15 cellular contexts compared by ENCODE assay signal in the genomic region with DNA sequence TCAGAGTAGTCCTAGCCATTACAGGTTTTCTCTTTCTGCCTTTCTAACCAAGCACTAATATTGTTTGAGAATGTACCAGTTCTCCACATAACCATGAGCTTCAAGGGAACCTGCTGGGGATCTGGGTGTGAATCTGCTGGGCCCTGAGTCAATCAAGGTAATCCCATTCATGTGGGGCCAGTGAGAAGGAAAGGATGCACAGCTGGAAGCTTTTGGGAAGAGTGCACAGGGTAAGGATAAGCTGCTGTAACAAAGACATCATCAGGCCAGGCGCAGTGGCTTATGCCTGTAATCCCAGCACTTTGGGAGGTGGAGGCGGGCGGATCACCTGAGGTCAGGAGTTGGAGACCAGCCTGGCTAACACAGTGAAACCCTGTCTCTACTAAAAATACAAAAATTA. TPM values are rescaled to one million over a fixed set of nuclear protein-coding genes. Genes with fewer than 3 reads are reported as not detected.
"Had no signal": no experiment of that assay in that cellular context is flagged by ENCODE, and none has a peak within 500 bp of the region (broad histone marks: within the 10 kb centered on the region; RNA-seq: fewer than 3 reads in every experiment).

No MANE protein-coding gene starts in this region.

RNA-seq across cellular contexts. Expression of a gene that starts 4.5 kb away (rescaled TPM):
- total RNA-seq: activated B cell treated with CpG ODN at 0.5 μM for 24 hours; activated CD4-positive, alpha-beta memory T cell treated with anti-CD3 and anti-CD28 coated beads for 36 hours; activated CD4-positive, alpha-beta T cell treated with anti-CD3 and anti-CD28 coated beads, Interleukin-2, amount 10 ng/mL, durations not matched to agents 24 days and 14 days; activated CD8-positive, alpha-beta memory T cell treated with anti-CD3 and anti-CD28 coated beads for 36 hours; activated CD8-positive, alpha-beta T cell treated with anti-CD3 and anti-CD28 coated beads for 36 hours; activated naive CD4-positive, alpha-beta T cell treated with anti-CD3 and anti-CD28 coated beads for 36 hours; activated naive CD8-positive, alpha-beta T cell treated with anti-CD3 and anti-CD28 coated beads, Interleukin-2, amount 10 ng/mL, durations not matched to agents 7 days and 5 days; activated T-cell treated with anti-CD3 and anti-CD28 coated beads, Interleukin-2, amount 50 U/mL, for 4 hours; activated T-cell treated with anti-CD3 and anti-CD28 coated beads, Interleukin-2, amount 50 U/mL, for 72 hours; activated T-helper 1 cell treated with anti-CD3 and anti-CD28 coated beads, Interleukin-12 subunit alpha, Interleukin-12 subunit beta, Interleukin-2, Interleukin-4 antibody, amounts not matched to agents 30 ng/mL and 10 ng/mL and 1 ng/mL, durations not matched to agents 14 hours and 24 hours and 36 hours; activated T-helper 17 cell treated with anti-CD3 and anti-CD28 coated beads, Interleukin-2, amount 50 U/mL, for 72 hours; ascending aorta; cardiac septum; cerebellum had no signal
- polyA plus RNA-seq: adipose tissue had no signal

RNA-seq across cellular contexts. Expression of a gene that starts 7.9 kb away (rescaled TPM):
- total RNA-seq: activated B cell treated with CpG ODN at 0.5 μM for 24 hours; activated CD4-positive, alpha-beta memory T cell treated with anti-CD3 and anti-CD28 coated beads for 36 hours; activated CD4-positive, alpha-beta T cell treated with anti-CD3 and anti-CD28 coated beads, Interleukin-2, amount 10 ng/mL, durations not matched to agents 24 days and 14 days; activated CD8-positive, alpha-beta memory T cell treated with anti-CD3 and anti-CD28 coated beads for 36 hours; activated CD8-positive, alpha-beta T cell treated with anti-CD3 and anti-CD28 coated beads for 36 hours; activated naive CD4-positive, alpha-beta T cell treated with anti-CD3 and anti-CD28 coated beads for 36 hours; activated naive CD8-positive, alpha-beta T cell treated with anti-CD3 and anti-CD28 coated beads, Interleukin-2, amount 10 ng/mL, durations not matched to agents 7 days and 5 days; activated T-cell treated with anti-CD3 and anti-CD28 coated beads, Interleukin-2, amount 50 U/mL, for 4 hours; activated T-cell treated with anti-CD3 and anti-CD28 coated beads, Interleukin-2, amount 50 U/mL, for 72 hours; activated T-helper 1 cell treated with anti-CD3 and anti-CD28 coated beads, Interleukin-12 subunit alpha, Interleukin-12 subunit beta, Interleukin-2, Interleukin-4 antibody, amounts not matched to agents 30 ng/mL and 10 ng/mL and 1 ng/mL, durations not matched to agents 14 hours and 24 hours and 36 hours; activated T-helper 17 cell treated with anti-CD3 and anti-CD28 coated beads, Interleukin-2, amount 50 U/mL, for 72 hours; ascending aorta; cardiac septum; cerebellum had no signal
- polyA plus RNA-seq: adipose tissue had no signal

RNA-seq across cellular contexts. Expression of a gene that starts 34.9 kb away (rescaled TPM):
- total RNA-seq: activated B cell treated with CpG ODN at 0.5 μM for 24 hours; activated CD4-positive, alpha-beta memory T cell treated with anti-CD3 and anti-CD28 coated beads for 36 hours; activated CD4-positive, alpha-beta T cell treated with anti-CD3 and anti-CD28 coated beads, Interleukin-2, amount 10 ng/mL, durations not matched to agents 24 days and 14 days; activated CD8-positive, alpha-beta memory T cell treated with anti-CD3 and anti-CD28 coated beads for 36 hours; activated CD8-positive, alpha-beta T cell treated with anti-CD3 and anti-CD28 coated beads for 36 hours; activated naive CD4-positive, alpha-beta T cell treated with anti-CD3 and anti-CD28 coated beads for 36 hours; activated naive CD8-positive, alpha-beta T cell treated with anti-CD3 and anti-CD28 coated beads, Interleukin-2, amount 10 ng/mL, durations not matched to agents 7 days and 5 days; activated T-cell treated with anti-CD3 and anti-CD28 coated beads, Interleukin-2, amount 50 U/mL, for 4 hours; activated T-cell treated with anti-CD3 and anti-CD28 coated beads, Interleukin-2, amount 50 U/mL, for 72 hours; activated T-helper 1 cell treated with anti-CD3 and anti-CD28 coated beads, Interleukin-12 subunit alpha, Interleukin-12 subunit beta, Interleukin-2, Interleukin-4 antibody, amounts not matched to agents 30 ng/mL and 10 ng/mL and 1 ng/mL, durations not matched to agents 14 hours and 24 hours and 36 hours; activated T-helper 17 cell treated with anti-CD3 and anti-CD28 coated beads, Interleukin-2, amount 50 U/mL, for 72 hours; ascending aorta; cardiac septum; cerebellum had no signal
- polyA plus RNA-seq: adipose tissue had no signal

RNA-seq across cellular contexts. Expression of a gene that starts 45.8 kb away (rescaled TPM):
- total RNA-seq: activated B cell treated with CpG ODN at 0.5 μM for 24 hours; activated CD4-positive, alpha-beta memory T cell treated with anti-CD3 and anti-CD28 coated beads for 36 hours; activated CD4-positive, alpha-beta T cell treated with anti-CD3 and anti-CD28 coated beads, Interleukin-2, amount 10 ng/mL, durations not matched to agents 24 days and 14 days; activated CD8-positive, alpha-beta memory T cell treated with anti-CD3 and anti-CD28 coated beads for 36 hours; activated CD8-positive, alpha-beta T cell treated with anti-CD3 and anti-CD28 coated beads for 36 hours; activated naive CD4-positive, alpha-beta T cell treated with anti-CD3 and anti-CD28 coated beads for 36 hours; activated naive CD8-positive, alpha-beta T cell treated with anti-CD3 and anti-CD28 coated beads, Interleukin-2, amount 10 ng/mL, durations not matched to agents 7 days and 5 days; activated T-cell treated with anti-CD3 and anti-CD28 coated beads, Interleukin-2, amount 50 U/mL, for 4 hours; activated T-cell treated with anti-CD3 and anti-CD28 coated beads, Interleukin-2, amount 50 U/mL, for 72 hours; activated T-helper 1 cell treated with anti-CD3 and anti-CD28 coated beads, Interleukin-12 subunit alpha, Interleukin-12 subunit beta, Interleukin-2, Interleukin-4 antibody, amounts not matched to agents 30 ng/mL and 10 ng/mL and 1 ng/mL, durations not matched to agents 14 hours and 24 hours and 36 hours; activated T-helper 17 cell treated with anti-CD3 and anti-CD28 coated beads, Interleukin-2, amount 50 U/mL, for 72 hours; ascending aorta; cardiac septum; cerebellum had no signal
- polyA plus RNA-seq: adipose tissue had no signal
